17 cellular contexts compared by ENCODE assay signal in the genomic region with DNA sequence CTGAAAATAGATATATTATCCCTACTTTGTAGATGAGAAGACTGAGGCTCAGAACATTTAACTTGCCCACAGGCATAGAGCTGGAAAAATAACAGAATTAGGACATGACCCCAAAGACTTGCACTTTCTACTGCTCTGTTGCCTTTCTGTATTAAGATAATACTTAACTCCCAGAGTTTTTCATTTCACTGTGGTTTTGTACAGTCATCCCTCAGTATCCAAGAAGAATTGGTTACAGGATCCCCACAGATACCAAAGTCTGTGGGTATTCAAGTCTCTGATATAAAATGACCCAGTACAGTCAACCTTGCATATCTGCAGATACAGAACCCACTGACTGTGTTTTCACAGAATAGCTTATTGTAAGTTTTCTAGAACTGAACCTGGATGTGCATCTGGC. TPM values are rescaled to one million over a fixed set of nuclear protein-coding genes. Genes with fewer than 3 reads are reported as not detected.
DNase-seq lines count a peak whose midpoint lies in the region; ATAC-seq, FAIRE-seq and TF ChIP-seq lines count a peak whose summit lies in the region.
"Had no signal": no experiment of that assay in that cellular context is flagged by ENCODE, and none has a peak within 500 bp of the region (broad histone marks: within the 10 kb centered on the region; RNA-seq: fewer than 3 reads in every experiment).

No MANE protein-coding gene starts in this region.

- FAIRE-seq in K562 (lab: Jason Lieb, UNC): no peak
- FAIRE-seq: A549, D721Med, GM12892 had no signal

- no peaks in the 10 kb centered on the region for H3K4me1 ChIP-seq in K562 (replicated peaks in 1 of 2; ENCODE audit: control insufficient read depth in 2 of 2, insufficient read depth in 2 of 2, low read length in 2 of 2)
- H3K4me1 ChIP-seq: BE2C had no signal

- peaks cover 99% of the 10 kb centered on the region for H3K36me3 ChIP-seq in K562 (ENCODE audit: control insufficient read depth, insufficient read depth, low read length)

- H3K9me1 ChIP-seq in K562 (ENCODE audit: control insufficient read depth, insufficient read depth, low read length): no peaks in the 10 kb centered on the region

- intact Hi-C loops in K562 (cut with micrococcal nuclease): no loop called here

- DNase-seq in amniotic epithelial cell (ENCODE audit: low read depth) (peak; percentile 58), K562 (ENCODE audit: extremely low read depth in 1 of 4, low spot score in 3 of 4) (no peak), iris pigment epithelial cell (ENCODE audit: low read depth) (peak; percentile 35), nephron progenitor cell (no peak), NCI-H510A (lab: John Stamatoyannopoulos, UW) (no peak)
- DNase-seq: BE2C; CD4-positive, alpha-beta memory T cell; DND-41; GDM1; HCEC 1CT; HFFc6 had no signal

- no peak for TF ChIP-seq EP300 in K562 (IDR thresholded peaks at IDR 0.05; ENCODE audit: low read length)

- no peak overlapping the region for H3K27ac Mint-ChIP-seq in nephron progenitor cell
- H3K27ac Mint-ChIP-seq: HFFc6 had no signal

- in situ Hi-C loops in K562 (cut with MboI): no loop called here

- no peaks in the 10 kb centered on the region for H3K9me3 ChIP-seq in K562 (replicated peaks; ENCODE audit: control insufficient read depth, insufficient read depth, low read depth, low read length)
- H3K9me3 ChIP-seq: A549, BE2C had no signal

- CTCF ChIA-PET in K562 (lab: Yijun Ruan, JAX; ENCODE audit: low intra/inter-chr PET ratio): no interaction called here

- no peak for TF ChIP-seq RAD21 in K562 (CRISPR knock-in tag; conservative IDR thresholded peaks at IDR 0.05 in 1 of 2, IDR thresholded peaks at IDR 0.05 in 1 of 2)

- no peak overlapping the region for H3K9ac ChIP-seq in K562 (ENCODE audit: insufficient read depth in 1 of 2, low read depth in 2 of 2, low read length in 2 of 2)

- no peak overlapping the region for H3K27ac ChIP-seq in K562 (ENCODE audit: extremely low read depth, low read depth, low read length)
- H3K27ac ChIP-seq: A549, C4-2B, HL-60 had no signal

- TF ChIP-seq CTCF in K562 (IDR thresholded peaks at IDR 0.05 in 2 of 3, conservative IDR thresholded peaks at IDR 0.05 in 1 of 3; ENCODE audit: insufficient read depth in 2 of 3, low read depth in 1 of 3, low read length in 3 of 3) (no peak), nephron progenitor cell (IDR thresholded peaks at IDR 0.05) (no peak)

- H2AFZ ChIP-seq in K562 (ENCODE audit: low read depth, low read length): no peak overlapping the region

- no peak overlapping the region for H3K4me3 Mint-ChIP-seq in nephron progenitor cell
- H3K4me3 Mint-ChIP-seq: CD4-positive, alpha-beta memory T cell; HFFc6 had no signal

- TF ChIP-seq POLR2A in K562 (conservative IDR thresholded peaks at IDR 0.05): no peak

- peaks cover 67% of the 10 kb centered on the region for H3K36me3 Mint-ChIP-seq in nephron progenitor cell (ENCODE audit: low read depth)

- H3K27me3 Mint-ChIP-seq in nephron progenitor cell (ENCODE audit: low read depth, poor library complexity): no peaks in the 10 kb centered on the region
- H3K27me3 Mint-ChIP-seq: CD4-positive, alpha-beta memory T cell had no signal

- H3K79me2 ChIP-seq in K562 (ENCODE audit: control insufficient read depth, insufficient read depth, low read length): no peaks in the 10 kb centered on the region

- no peaks in the 10 kb centered on the region for H3K27me3 ChIP-seq in K562 (ENCODE audit: control insufficient read depth in 2 of 2, insufficient read depth in 2 of 2, low read length in 2 of 2)
- H3K27me3 ChIP-seq: BE2C had no signal

- no TSS peak for BruUV-seq in K562 (replicated peaks; lab: Mats Ljungman, UMichigan)

- POLR2A ChIA-PET in K562 (lab: Yijun Ruan, JAX): no interaction called here

- H3K4me1 Mint-ChIP-seq in nephron progenitor cell: no peaks in the 10 kb centered on the region
- H3K4me1 Mint-ChIP-seq: CD4-positive, alpha-beta memory T cell had no signal

- H3K4me2 ChIP-seq in K562 (ENCODE audit: insufficient read depth, low read length): no peak overlapping the region
- H3K4me2 ChIP-seq: A549 had no signal

- no peaks in the 10 kb centered on the region for H4K20me1 ChIP-seq in K562 (replicated peaks; ENCODE audit: control insufficient read depth, insufficient read depth, low read length)

- H3K4me3 ChIP-seq in K562: no peak overlapping the region
- H3K4me3 ChIP-seq: A549 had no signal

- ATAC-seq in K562 (no peak), GM18520 (IDR thresholded peaks at IDR 0.05; ENCODE audit: unreplicated experiment) (no peak)
- ATAC-seq: A549 had no signal

- H3K9me3 Mint-ChIP-seq in nephron progenitor cell: no peaks in the 10 kb centered on the region
- H3K9me3 Mint-ChIP-seq: CD4-positive, alpha-beta memory T cell; HFFc6 had no signal

TF ChIP-seq in K562, 482 proteins besides CTCF, POLR2A, EP300 and RAD21:
- TF ChIP-seq FOXA1 (IDR thresholded peaks at IDR 0.05; ENCODE audit: borderline replicate concordance) (no peak), RBM25 (IDR thresholded peaks at IDR 0.05; ENCODE audit: low read depth, low read length, severe bottlenecking) (peak; percentile 40)

RNA-seq across cellular contexts. Expression of a gene that starts 16.8 kb away (rescaled TPM):
- total RNA-seq in K562 (2011; cell fraction: chromatin; rRNA removed; ENCODE audit: low replicate concordance): 25.6 and 50.4 TPM in 2 replicates
- 25.7 and 29.5 TPM in 2 replicates for total RNA-seq in K562 (2011; cell fraction: nucleolus; rRNA removed)
- 41.1 and 64.7 TPM in 2 replicates for total RNA-seq in K562 (2011; cell fraction: nucleoplasm; rRNA removed)
- 34.4 and 34.8 TPM in 2 replicates for total RNA-seq in K562 (2014; rRNA removed)
- total RNA-seq in K562 (2014; rRNA removed; fragmentation: Illumina TruSeq; extraction: Trizol): 54.7 and 57.8 TPM in 2 replicates
- total RNA-seq in K562 (2015; rRNA removed; fragmentation: Illumina TruSeq; extraction: Trizol): 45.8 and 48.1 TPM in 2 replicates
- 55.0 and 57.5 TPM in 2 replicates for total RNA-seq in K562 (2021)
- polyA plus RNA-seq in K562 (2011; rRNA removed): 44.8 and 57.9 TPM in 2 replicates
- 34.2 and 47.8 TPM in 2 replicates for polyA plus RNA-seq in K562 (2011; cell fraction: cytosol; rRNA removed)
- polyA plus RNA-seq in K562 (2011; cell fraction: nucleus; rRNA removed): 31.0 and 39.7 TPM in 2 replicates
- polyA plus RNA-seq in K562 (2012): 34.3 and 36.0 TPM in 2 replicates
- 43.0 and 47.0 TPM in 2 replicates for polyA plus RNA-seq in K562 (2014; fragmentation: Illumina TruSeq; extraction: Trizol)
- polyA plus RNA-seq in K562 (2014; fragmentation: Nextera tagmentation; extraction: Ambion mirVana): 10 to 100 TPM; 14.6 to 23.6 TPM
- polyA plus RNA-seq in K562 (2014; rRNA removed): 49.0 and 50.0 TPM in 2 replicates
- 60.6 and 65.0 TPM in 2 replicates for polyA minus RNA-seq in K562 (2011; rRNA and poly(A)+ RNA removed)
- polyA minus RNA-seq in K562 (2011; cell fraction: cytosol; rRNA and poly(A)+ RNA removed): 34.3 and 41.7 TPM in 2 replicates
- polyA minus RNA-seq in K562 (2011; cell fraction: nucleus; rRNA and poly(A)+ RNA removed): 24.8 and 34.5 TPM in 2 replicates

Comparison
In these comparisons a context has a peak if more than half of its experiments do, and no peak if none do; other contexts are left out.
1. DNase-seq: peak in amniotic epithelial cell (single experiment) and iris pigment epithelial cell (single experiment); none in K562 (0 of 4), nephron progenitor cell (single experiment) and NCI-H510A (single experiment).